Comparison of ENCODE assay signal across 8 cellular contexts in genomic region chr9:19184144-19184917, GRCh38. TPM values are rescaled to one million over a fixed set of nuclear protein-coding genes. Genes with fewer than 3 reads are reported as not detected.
DNase-seq lines count a peak whose midpoint lies in the region; ATAC-seq and TF ChIP-seq lines count a peak whose summit lies in the region.

No MANE protein-coding gene starts in this region.

- peak overlapping the region; percentile 32 for H3K27ac ChIP-seq in CD4-positive, alpha-beta T cell (ENCODE audit: low read depth, low read length)

- no peaks in the 10 kb centered on the region for H3K9me3 ChIP-seq in CD4-positive, alpha-beta T cell (ENCODE audit: control insufficient read depth, low read length)

- H3K9me3 Mint-ChIP-seq in CD4-positive, alpha-beta T cell = no peaks in the 10 kb centered on the region
- no peaks in the 10 kb centered on the region for H3K9me3 Mint-ChIP-seq in WTC11

- H3K4me3 Mint-ChIP-seq in CD4-positive, alpha-beta T cell = peak overlapping the region; percentile 44
- H3K4me3 Mint-ChIP-seq in WTC11 = no peak overlapping the region

- CTCF ChIA-PET in CD4-positive, alpha-beta T cell (lab: Charles Lee) = interaction anchor here (0.6 to 3.1 kb wide), 7 partner anchors 10 to 280 kb away, joined by 3 to 11 read pairs (median 4); partner anchors contain the start of gene RRAGA
- CTCF ChIA-PET in WTC11 (lab: Charles Lee) = interaction anchor here (0.9 to 1.5 kb wide), 2 partner anchors 10 to 281 kb away, joined by 3 to 5 read pairs; no protein-coding TSS in a partner anchor

- H3K27ac Mint-ChIP-seq in CD4-positive, alpha-beta T cell = peak overlapping the region; percentile 92
- 0 out of 2 replicates have a peak overlapping the region, but pooled peaks have one; percentile 19 for H3K27ac Mint-ChIP-seq in WTC11

- peak; percentile 99 for ATAC-seq in CD4-positive, alpha-beta T cell (ENCODE audit: poor library complexity)
- ATAC-seq in GM21390 (IDR thresholded peaks at IDR 0.05; ENCODE audit: unreplicated experiment) (peak; percentile 98), WTC11 (peak; percentile 73)

- intact Hi-C loops in CD4-positive, alpha-beta T cell (cut with DNase I, micrococcal nuclease) = loop anchor here in 1 of 2 experiments (2.0 kb wide), 1 partner anchor 46 kb away; the partner anchor contains the start of gene DENND4C

- no peaks in the 10 kb centered on the region for H3K36me3 Mint-ChIP-seq in CD4-positive, alpha-beta T cell (ENCODE audit: low read depth)
- H3K36me3 Mint-ChIP-seq in WTC11 = no peaks in the 10 kb centered on the region

- H3K4me3 ChIP-seq in cardiac fibroblast (replicated peaks in 1 of 2; ENCODE audit: low read depth in 2 of 2, low read length in 2 of 2) = no peak overlapping the region

- H3K27me3 ChIP-seq in CD4-positive, alpha-beta T cell (ENCODE audit: control insufficient read depth, insufficient read depth, low read length) = no peaks in the 10 kb centered on the region

- POLR2A ChIA-PET in CD4-positive, alpha-beta T cell (lab: Charles Lee) = interaction anchor here (0.6 to 1.9 kb wide), 7 partner anchors 10 to 196 kb away, joined by 3 to 12 read pairs (median 7); partner anchors contain the start of genes DENND4C, RPS6 and RRAGA
- POLR2A ChIA-PET in WTC11 (lab: Charles Lee) = interaction anchor here (0.5 to 0.6 kb wide), 2 partner anchors 46 to 1518 kb away, joined by 4 read pairs; no protein-coding TSS in a partner anchor

- no peak for TF ChIP-seq CTCF in CD4-positive, alpha-beta T cell (IDR thresholded peaks at IDR 0.05)
- TF ChIP-seq CTCF in WTC11 (IDR thresholded peaks at IDR 0.05) (no peak), cardiac fibroblast (IDR thresholded peaks at IDR 0.05; ENCODE audit: low read depth, low read length) (no peak)

- DNase-seq in CD4-positive, alpha-beta T cell = peak; percentile 43 to 74 (median 68)
- peak; percentile 92 for DNase-seq in HT1080 (ENCODE audit: low read depth)
- no peak for DNase-seq in WTC11 (ENCODE audit: low spot score)
- DNase-seq in cardiac fibroblast (ENCODE audit: low read depth in 2 of 2) = peak; percentile 91 to 96
- peak; percentile 91 for DNase-seq in kidney tubule cell (ENCODE audit: low spot score)
- DNase-seq in stimulated activated CD4-positive, alpha-beta T cell treated with anti-CD3 and anti-CD28 coated beads, Interleukin-1b, Interleukin-23, amount 100 ng/mL, for 4 hours (ENCODE audit: low read depth in 2 of 2) = peak; percentile 53 to 57
- no peak for DNase-seq in NCI-H1436 treated with DMSO at 0.1 percent for 48 hours (lab: John Stamatoyannopoulos, UW)

- no peaks in the 10 kb centered on the region for H3K27me3 Mint-ChIP-seq in CD4-positive, alpha-beta T cell
- H3K27me3 Mint-ChIP-seq in WTC11 (ENCODE audit: low read depth) = no peaks in the 10 kb centered on the region

- H3K4me1 Mint-ChIP-seq in CD4-positive, alpha-beta T cell (ENCODE audit: low read depth) = peaks cover 13% of the 10 kb centered on the region
- peaks cover 15% of the 10 kb centered on the region for H3K4me1 Mint-ChIP-seq in WTC11

TF ChIP-seq in WTC11, 78 proteins besides CTCF, POLR2A, EP300 and RAD21 (continues in another document):
- TF ChIP-seq SMAD4 (CRISPR knock-in tag; IDR thresholded peaks at IDR 0.05) = no peak
- TF ChIP-seq ZNF671 (CRISPR knock-in tag; IDR thresholded peaks at IDR 0.05) = no peak
- no peak for TF ChIP-seq GTF2I (CRISPR knock-in tag; conservative IDR thresholded peaks at IDR 0.05)
- no peak for TF ChIP-seq PRDM15 (CRISPR knock-in tag; IDR thresholded peaks at IDR 0.05)
- TF ChIP-seq, protein P1, sequence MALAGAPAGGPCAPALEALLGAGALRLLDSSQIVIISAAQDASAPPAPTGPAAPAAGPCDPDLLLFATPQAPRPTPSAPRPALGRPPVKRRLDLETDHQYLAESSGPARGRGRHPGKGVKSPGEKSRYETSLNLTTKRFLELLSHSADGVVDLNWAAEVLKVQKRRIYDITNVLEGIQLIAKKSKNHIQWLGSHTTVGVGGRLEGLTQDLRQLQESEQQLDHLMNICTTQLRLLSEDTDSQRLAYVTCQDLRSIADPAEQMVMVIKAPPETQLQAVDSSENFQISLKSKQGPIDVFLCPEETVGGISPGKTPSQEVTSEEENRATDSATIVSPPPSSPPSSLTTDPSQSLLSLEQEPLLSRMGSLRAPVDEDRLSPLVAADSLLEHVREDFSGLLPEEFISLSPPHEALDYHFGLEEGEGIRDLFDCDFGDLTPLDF (CRISPR knock-in tag; IDR thresholded peaks at IDR 0.05) = no peak
- no peak for TF ChIP-seq STAT6 (CRISPR knock-in tag; conservative IDR thresholded peaks at IDR 0.05; ENCODE audit: low read depth)
- TF ChIP-seq, protein P2, sequence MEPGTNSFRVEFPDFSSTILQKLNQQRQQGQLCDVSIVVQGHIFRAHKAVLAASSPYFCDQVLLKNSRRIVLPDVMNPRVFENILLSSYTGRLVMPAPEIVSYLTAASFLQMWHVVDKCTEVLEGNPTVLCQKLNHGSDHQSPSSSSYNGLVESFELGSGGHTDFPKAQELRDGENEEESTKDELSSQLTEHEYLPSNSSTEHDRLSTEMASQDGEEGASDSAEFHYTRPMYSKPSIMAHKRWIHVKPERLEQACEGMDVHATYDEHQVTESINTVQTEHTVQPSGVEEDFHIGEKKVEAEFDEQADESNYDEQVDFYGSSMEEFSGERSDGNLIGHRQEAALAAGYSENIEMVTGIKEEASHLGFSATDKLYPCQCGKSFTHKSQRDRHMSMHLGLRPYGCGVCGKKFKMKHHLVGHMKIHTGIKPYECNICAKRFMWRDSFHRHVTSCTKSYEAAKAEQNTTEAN (CRISPR knock-in tag; IDR thresholded peaks at IDR 0.05) = no peak
- TF ChIP-seq, protein P3, sequence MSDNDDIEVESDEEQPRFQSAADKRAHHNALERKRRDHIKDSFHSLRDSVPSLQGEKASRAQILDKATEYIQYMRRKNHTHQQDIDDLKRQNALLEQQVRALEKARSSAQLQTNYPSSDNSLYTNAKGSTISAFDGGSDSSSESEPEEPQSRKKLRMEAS (CRISPR knock-in tag; IDR thresholded peaks at IDR 0.05) = no peak

RNA-seq across cellular contexts. Expression of gene DENND4C, which starts 46.2 kb away (rescaled TPM):
- total RNA-seq in CD4-positive, alpha-beta T cell = 10 to 100 TPM; 32.5 to 34.1 TPM
- 14.9 and 19.5 TPM in 2 replicates for total RNA-seq in HT1080 (2014; rRNA removed; shearing (Covaris generic))
- polyA plus RNA-seq in HT1080 (2015; cell fraction: cytosol; rRNA removed) = 9.5 and 11.6 TPM in 2 replicates
- 35.0 and 37.9 TPM in 2 replicates for polyA plus RNA-seq in HT1080 (2015; cell fraction: nucleus; rRNA removed)
- total RNA-seq in WTC11 (2021) = 21.0 to 22.6 TPM (median 21.7 TPM) in 3 replicates

RNA-seq across cellular contexts. Expression of gene PLIN2, which starts 57.0 kb away (rescaled TPM):
- 10 to 100 TPM; 68.8 to 70.7 TPM for total RNA-seq in CD4-positive, alpha-beta T cell
- total RNA-seq in HT1080 (2014; rRNA removed; shearing (Covaris generic)) = not detected in 2 replicates
- 0.09 TPM in 1 of 2 replicates, not detected in the other for polyA plus RNA-seq in HT1080 (2015; cell fraction: cytosol; rRNA removed)
- 0.06 TPM in 1 of 2 replicates, not detected in the other for polyA plus RNA-seq in HT1080 (2015; cell fraction: nucleus; rRNA removed)
- 19.9 to 24.9 TPM (median 23.0 TPM) in 3 replicates for total RNA-seq in WTC11 (2021)

Comparison
In these comparisons a context has a peak if more than half of its experiments do, and no peak if none do; other contexts are left out.
1. DNase-seq: peak in CD4-positive, alpha-beta T cell (10 of 10), HT1080 (single experiment), cardiac fibroblast (2 of 2), kidney tubule cell (single experiment) and stimulated activated CD4-positive, alpha-beta T cell treated with anti-CD3 and anti-CD28 coated beads, Interleukin-1b, Interleukin-23, amount 100 ng/mL, for 4 hours (2 of 2); none in WTC11 (single experiment) and NCI-H1436 treated with DMSO at 0.1 percent for 48 hours (single experiment).
2. RNA of gene PLIN2, which starts 57.0 kb away (total RNA-seq): 68.8 to 70.7 TPM in CD4-positive, alpha-beta T cell and 19.9 to 24.9 TPM in WTC11; not detected in HT1080; every median in the first group is over 10 times any median in the second.
3. Peak in every context shown above with its lines, with median percentiles within 50 percentile points of each other: ATAC-seq.